ENCODE assay signal across 17 cellular contexts in genomic region chr5:91033370-91033769, GRCh38.
A peak's percentile ranks its signal among the peaks of the same experiment; 100 is the strongest.
DNase-seq lines count a peak whose midpoint lies in the region; ATAC-seq and TF ChIP-seq lines count a peak whose summit lies in the region.
"Had no signal": no experiment of that assay in that cellular context is flagged by ENCODE, and none has a peak within 500 bp of the region (broad histone marks: within the 10 kb centered on the region; RNA-seq: fewer than 3 reads in every experiment).

No MANE protein-coding gene starts in this region.

- H3K4me2 ChIP-seq in neural progenitor cell: no peak overlapping the region
- H3K4me2 ChIP-seq: A549, GM23338 had no signal

- H3K4me3 ChIP-seq in neural progenitor cell (no peak overlapping the region), gastrocnemius medialis (no peak overlapping the region)
- H3K4me3 ChIP-seq: A549, GM23338, HAP-1 had no signal

- H3K79me2 ChIP-seq in neural progenitor cell (ENCODE audit: low read depth): no peaks in the 10 kb centered on the region

- no peaks in the 10 kb centered on the region for H3K9me3 ChIP-seq in neural progenitor cell (ENCODE audit: low read depth)
- no peaks in the 10 kb centered on the region for H3K9me3 ChIP-seq in gastrocnemius medialis
- H3K9me3 ChIP-seq: A549, BE2C, HAP-1 had no signal

- no peaks in the 10 kb centered on the region for H3K36me3 ChIP-seq in neural progenitor cell
- H3K36me3 ChIP-seq in gastrocnemius medialis: no peaks in the 10 kb centered on the region
- H3K36me3 ChIP-seq: BE2C, HAP-1 had no signal

- no peak overlapping the region for H2AFZ ChIP-seq in neural progenitor cell (replicated peaks)
- H2AFZ ChIP-seq: GM23338 had no signal

- no peaks in the 10 kb centered on the region for H4K20me1 ChIP-seq in neural progenitor cell (ENCODE audit: low read depth)

- no peaks in the 10 kb centered on the region for H3K9me3 Mint-ChIP-seq in neural progenitor cell
- H3K9me3 Mint-ChIP-seq in activated T-cell treated with anti-CD3 and anti-CD28 coated beads, Interleukin-2, amount 50 U/mL, for 24 hours: no peaks in the 10 kb centered on the region
- H3K9me3 Mint-ChIP-seq: CD8-positive, alpha-beta T cell; GM23338 had no signal

- no peaks in the 10 kb centered on the region for H3F3A ChIP-seq in neural progenitor cell (ENCODE audit: low read depth)

- no peak overlapping the region for H3K9ac ChIP-seq in neural progenitor cell

- H3K27me3 Mint-ChIP-seq in neural progenitor cell (ENCODE audit: insufficient read depth, low read depth): no peaks in the 10 kb centered on the region
- H3K27me3 Mint-ChIP-seq in activated T-cell treated with anti-CD3 and anti-CD28 coated beads, Interleukin-2, amount 50 U/mL, for 24 hours: peaks cover 15% of the 10 kb centered on the region

- in situ Hi-C loops in gastrocnemius medialis (cut with MboI; ENCODE audit: low sequenced_read_pairs in 4 of 4): no loop called here

- ATAC-seq in left lobe of liver: peak; percentile 92
- no peak for ATAC-seq in GM21723 (IDR thresholded peaks at IDR 0.05; ENCODE audit: unreplicated experiment)
- no peak for ATAC-seq in gastrocnemius medialis
- ATAC-seq: A549; CD8-positive, alpha-beta T cell; GM23338 had no signal

- H3K36me3 Mint-ChIP-seq in neural progenitor cell: no peaks in the 10 kb centered on the region
- H3K36me3 Mint-ChIP-seq in activated T-cell treated with anti-CD3 and anti-CD28 coated beads, Interleukin-2, amount 50 U/mL, for 24 hours (ENCODE audit: low read depth): no peaks in the 10 kb centered on the region
- H3K36me3 Mint-ChIP-seq: CD8-positive, alpha-beta T cell had no signal

- no peak for TF ChIP-seq CTCF in VCaP (conservative IDR thresholded peaks at IDR 0.05)
- no peak for TF ChIP-seq CTCF in neural progenitor cell (IDR thresholded peaks at IDR 0.05)
- TF ChIP-seq CTCF in gastrocnemius medialis (IDR thresholded peaks at IDR 0.05 in 4 of 5, conservative IDR thresholded peaks at IDR 0.05 in 1 of 5): no peak

- H3K4me1 ChIP-seq in neural progenitor cell: peaks cover 20% of the 10 kb centered on the region
- H3K4me1 ChIP-seq in gastrocnemius medialis: no peaks in the 10 kb centered on the region
- H3K4me1 ChIP-seq: BE2C had no signal

- intact Hi-C loops in gastrocnemius medialis (cut with DNase I; ENCODE audit: low total_unique reads): no loop called here

- H3K27me3 ChIP-seq in neural progenitor cell (no peaks in the 10 kb centered on the region), gastrocnemius medialis (no peaks in the 10 kb centered on the region)
- H3K27me3 ChIP-seq: BE2C had no signal

- peak; percentile 11 for DNase-seq in NCI-H446 treated with DMSO at 0.1 percent for 48 hours (lab: John Stamatoyannopoulos, UW)
- DNase-seq in left lobe of liver (ENCODE audit: low spot score): peak; percentile 82
- DNase-seq in neural progenitor cell (ENCODE audit: low spot score): no peak
- DNase-seq in gastrocnemius medialis: no peak
- no peak for DNase-seq in activated T-cell treated with anti-CD3 and anti-CD28 coated beads, Interleukin-2, amount 50 U/mL, for 24 hours
- no peak for DNase-seq in NCI-H187 (lab: John Stamatoyannopoulos, UW)
- DNase-seq: BE2C; CD8-positive, alpha-beta T cell; COR-L47; DMS53; GF-D8 had no signal

- peaks cover 5% of the 10 kb centered on the region for H3K4me1 Mint-ChIP-seq in neural progenitor cell
- H3K4me1 Mint-ChIP-seq in activated T-cell treated with anti-CD3 and anti-CD28 coated beads, Interleukin-2, amount 50 U/mL, for 24 hours (ENCODE audit: low read depth): no peaks in the 10 kb centered on the region

- H3K4me3 Mint-ChIP-seq in neural progenitor cell: no peak overlapping the region
- H3K4me3 Mint-ChIP-seq in activated T-cell treated with anti-CD3 and anti-CD28 coated beads, Interleukin-2, amount 50 U/mL, for 24 hours: no peak overlapping the region
- H3K4me3 Mint-ChIP-seq: CD8-positive, alpha-beta T cell; GM23338 had no signal

- TF ChIP-seq POLR2A in gastrocnemius medialis (IDR thresholded peaks at IDR 0.05): no peak

- peak overlapping the region; percentile 17 for H3K27ac Mint-ChIP-seq in neural progenitor cell
- H3K27ac Mint-ChIP-seq in activated T-cell treated with anti-CD3 and anti-CD28 coated beads, Interleukin-2, amount 50 U/mL, for 24 hours: no peak overlapping the region
- H3K27ac Mint-ChIP-seq: CD8-positive, alpha-beta T cell; GM23338 had no signal

- H3K27ac ChIP-seq in VCaP (peak overlapping the region; percentile 51), neural progenitor cell (no peak overlapping the region), gastrocnemius medialis (no peak overlapping the region)
- H3K27ac ChIP-seq: C4-2B had no signal

Comparison
In these comparisons a context has a peak if more than half of its experiments do, and no peak if none do; other contexts are left out.
1. DNase-seq: peak in NCI-H446 treated with DMSO at 0.1 percent for 48 hours (single experiment) and left lobe of liver (single experiment); none in neural progenitor cell (single experiment), gastrocnemius medialis (0 of 2), activated T-cell treated with anti-CD3 and anti-CD28 coated beads, Interleukin-2, amount 50 U/mL, for 24 hours (single experiment) and NCI-H187 (0 of 2).